Comparison of ENCODE assay signal across 20 cellular contexts in the genomic region with DNA sequence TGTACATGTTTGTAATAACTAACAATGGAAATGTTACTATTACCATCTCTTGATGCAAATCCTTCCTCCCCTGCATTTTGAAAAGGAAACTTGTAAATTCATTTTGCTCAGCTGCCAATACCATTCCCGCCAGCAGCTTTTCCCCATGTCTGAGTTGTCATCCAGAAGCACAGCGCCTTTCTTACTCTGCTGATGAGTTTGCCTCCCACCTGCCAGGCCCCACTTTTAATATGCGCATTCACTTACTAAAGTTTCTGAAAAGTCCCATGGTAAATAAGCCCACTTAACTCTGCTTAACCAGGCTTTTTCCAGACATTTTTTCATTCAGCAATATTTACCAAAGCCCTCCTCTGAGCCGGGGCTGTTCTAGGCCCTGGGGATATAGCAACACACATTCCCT. TPM values are rescaled to one million over a fixed set of nuclear protein-coding genes. Genes with fewer than 3 reads are reported as not detected.
"Had no signal": no experiment of that assay in that cellular context is flagged by ENCODE, and none has a peak within 500 bp of the region (broad histone marks: within the 10 kb centered on the region; RNA-seq: fewer than 3 reads in every experiment).

No MANE protein-coding gene starts in this region.

- ATAC-seq: activated naive CD4-positive, alpha-beta T cell treated with anti-CD3 and anti-CD28 coated beads, Interleukin-2, amount 50 U/mL, for 72 hours; body of pancreas; esophagus mucosa; left lobe of liver; SK-N-SH treated with all-trans-retinoic acid at 6 μM for 48 hours; stimulated activated effector memory CD8-positive, alpha-beta T cell treated with anti-CD3 and anti-CD28 coated beads, Interleukin-12 subunit alpha, Interleukin-12 subunit beta, amount 100 ng/mL, for 72 hours had no signal

- H3K27me3 Mint-ChIP-seq: activated B cell treated with CpG ODN at 0.5 μM for 24 hours; activated T-cell treated with anti-CD3 and anti-CD28 coated beads, Interleukin-2, amount 50 U/mL, for 24 hours; memory B cell had no signal

- H3K4me3 ChIP-seq: body of pancreas, upper lobe of left lung had no signal

- DNase-seq: activated B cell treated with CpG ODN at 0.5 μM for 24 hours; activated CD4-positive, alpha-beta T cell treated with anti-CD3 and anti-CD28 coated beads, Interleukin-2, amount 10 ng/mL, durations not matched to agents 7 days and 5 days; activated effector memory CD4-positive, alpha-beta T cell treated with Interleukin-2 at 50 U/mL for 16 hours; activated T-cell treated with anti-CD3 and anti-CD28 coated beads, Interleukin-2, amount 50 U/mL, for 24 hours; amniotic stem cell; body of pancreas; dermis blood vessel endothelial cell; small intestine; upper lobe of left lung had no signal

- H3K27me3 ChIP-seq: body of pancreas, upper lobe of left lung had no signal

- H3K9me3 ChIP-seq: body of pancreas, upper lobe of left lung had no signal

- H3K27ac Mint-ChIP-seq: activated B cell treated with CpG ODN at 0.5 μM for 24 hours; activated CD4-positive, alpha-beta T cell treated with anti-CD3 and anti-CD28 coated beads, Interleukin-2, amount 10 ng/mL, durations not matched to agents 7 days and 5 days; activated T-cell treated with anti-CD3 and anti-CD28 coated beads, Interleukin-2, amount 50 U/mL, for 24 hours; memory B cell; stimulated activated effector memory CD8-positive, alpha-beta T cell treated with anti-CD3 and anti-CD28 coated beads, Interleukin-12 subunit alpha, Interleukin-12 subunit beta, amount 100 ng/mL, for 72 hours had no signal

- H3K27ac ChIP-seq: body of pancreas, parathyroid adenoma, upper lobe of left lung had no signal

- H3K4me1 ChIP-seq: parathyroid adenoma had no signal

- H3K4me3 Mint-ChIP-seq: activated B cell treated with CpG ODN at 0.5 μM for 24 hours; activated CD4-positive, alpha-beta T cell treated with anti-CD3 and anti-CD28 coated beads, Interleukin-2, amount 10 ng/mL, durations not matched to agents 7 days and 5 days; activated T-cell treated with anti-CD3 and anti-CD28 coated beads, Interleukin-2, amount 50 U/mL, for 24 hours; memory B cell; stimulated activated effector memory CD8-positive, alpha-beta T cell treated with anti-CD3 and anti-CD28 coated beads, Interleukin-12 subunit alpha, Interleukin-12 subunit beta, amount 100 ng/mL, for 72 hours had no signal

- H3K9me3 Mint-ChIP-seq: activated B cell treated with CpG ODN at 0.5 μM for 24 hours; activated CD4-positive, alpha-beta T cell treated with anti-CD3 and anti-CD28 coated beads, Interleukin-2, amount 10 ng/mL, durations not matched to agents 7 days and 5 days; activated naive CD4-positive, alpha-beta T cell treated with anti-CD3 and anti-CD28 coated beads, Interleukin-2, amount 50 U/mL, for 72 hours; activated T-cell treated with anti-CD3 and anti-CD28 coated beads, Interleukin-2, amount 50 U/mL, for 24 hours; memory B cell; nephron; stimulated activated effector memory CD8-positive, alpha-beta T cell treated with anti-CD3 and anti-CD28 coated beads, Interleukin-12 subunit alpha, Interleukin-12 subunit beta, amount 100 ng/mL, for 72 hours had no signal

RNA-seq across cellular contexts. Expression of a gene that starts 56.7 kb away (rescaled TPM):
- total RNA-seq: activated B cell treated with CpG ODN at 0.5 μM for 24 hours; activated CD4-positive, alpha-beta T cell treated with anti-CD3 and anti-CD28 coated beads, Interleukin-2, amount 10 ng/mL, durations not matched to agents 7 days and 5 days; activated CD8-positive, alpha-beta memory T cell treated with anti-CD3 and anti-CD28 coated beads for 36 hours; activated naive CD4-positive, alpha-beta T cell treated with anti-CD3 and anti-CD28 coated beads, Interleukin-2, amount 50 U/mL, for 72 hours; body of pancreas; dermis blood vessel endothelial cell; esophagus mucosa; fibroblast of villous mesenchyme; left lobe of liver; T-helper 1 cell treated with Interleukin-12 subunit alpha and Interleukin-12 subunit beta and Interleukin-4 antibody, amounts not matched to agents 30 ng/mL and 1 ng/mL, for 36 hours; upper lobe of left lung had no signal
